18 cellular contexts compared by ENCODE assay signal in genomic region chr14:103408491-103409155, GRCh38. TPM values are rescaled to one million over a fixed set of nuclear protein-coding genes. Genes with fewer than 3 reads are reported as not detected.
DNase-seq lines count a peak whose midpoint lies in the region; ATAC-seq and TF ChIP-seq lines count a peak whose summit lies in the region.
"Had no signal": no experiment of that assay in that cellular context is flagged by ENCODE, and none has a peak within 500 bp of the region (broad histone marks: within the 10 kb centered on the region; RNA-seq: fewer than 3 reads in every experiment).

No MANE protein-coding gene starts in this region.

- H3K27ac ChIP-seq in CD4-positive, alpha-beta memory T cell (ENCODE audit: low read depth, low read length), result no peak overlapping the region
- H3K27ac ChIP-seq in RWPE1, result peak overlapping the region; percentile 38
- H3K27ac ChIP-seq: transverse colon had no signal

- peak; percentile 53 for ATAC-seq in omental fat pad (ENCODE audit: low FRiP score)
- ATAC-seq: left lung had no signal

- TF ChIP-seq CTCF in RWPE1 (conservative IDR thresholded peaks at IDR 0.05; ENCODE audit: low read depth), result no peak
- no peak for TF ChIP-seq CTCF in fibroblast of villous mesenchyme (IDR thresholded peaks at IDR 0.05; ENCODE audit: insufficient read depth, low read depth, low read length)
- no peak for TF ChIP-seq CTCF in omental fat pad (IDR thresholded peaks at IDR 0.05)

- peaks cover 6% of the 10 kb centered on the region for H3K36me3 ChIP-seq in CD4-positive, alpha-beta memory T cell (ENCODE audit: insufficient read depth, low read length)

- no peaks in the 10 kb centered on the region for H3K9me3 Mint-ChIP-seq in CD4-positive, alpha-beta memory T cell
- H3K9me3 Mint-ChIP-seq: activated T-helper 1 cell treated with anti-CD3 and anti-CD28 coated beads, Interleukin-12 subunit alpha, Interleukin-12 subunit beta, Interleukin-2, Interleukin-4 antibody, amounts not matched to agents 30 ng/mL and 10 ng/mL and 1 ng/mL, durations not matched to agents 14 hours and 24 hours and 36 hours had no signal

- no peak overlapping the region for H3K4me3 Mint-ChIP-seq in CD4-positive, alpha-beta memory T cell
- H3K4me3 Mint-ChIP-seq: activated T-helper 1 cell treated with anti-CD3 and anti-CD28 coated beads, Interleukin-12 subunit alpha, Interleukin-12 subunit beta, Interleukin-2, Interleukin-4 antibody, amounts not matched to agents 30 ng/mL and 10 ng/mL and 1 ng/mL, durations not matched to agents 14 hours and 24 hours and 36 hours had no signal

- peaks cover 24 to 44% of the 10 kb centered on the region in 2 donors for H3K36me3 Mint-ChIP-seq in CD4-positive, alpha-beta memory T cell

- no peaks in the 10 kb centered on the region for H3K27me3 Mint-ChIP-seq in CD4-positive, alpha-beta memory T cell

- H3K27ac Mint-ChIP-seq in CD4-positive, alpha-beta memory T cell, result peak overlapping the region in 5 of 7 donors; percentile 13 to 65 (median 39)
- H3K27ac Mint-ChIP-seq: activated T-helper 1 cell treated with anti-CD3 and anti-CD28 coated beads, Interleukin-12 subunit alpha, Interleukin-12 subunit beta, Interleukin-2, Interleukin-4 antibody, amounts not matched to agents 30 ng/mL and 10 ng/mL and 1 ng/mL, durations not matched to agents 14 hours and 24 hours and 36 hours had no signal

- POLR2A ChIA-PET in CD4-positive, alpha-beta memory T cell (lab: Charles Lee; ENCODE audit: partially characterized antibody), result no interaction called here
- POLR2A ChIA-PET in RWPE1 (lab: Yijun Ruan, JAX; ENCODE audit: low non-redundant PET), result no interaction called here

- intact Hi-C loops in CD4-positive, alpha-beta memory T cell (cut with micrococcal nuclease), result no loop called here

- peaks cover 11% of the 10 kb centered on the region for H3K4me1 ChIP-seq in CD4-positive, alpha-beta memory T cell (ENCODE audit: insufficient read depth, low read length)

- no peaks in the 10 kb centered on the region for H3K9me3 ChIP-seq in CD4-positive, alpha-beta memory T cell (ENCODE audit: control insufficient read depth in 1 of 2, low read length in 2 of 2)
- H3K9me3 ChIP-seq: left lung, transverse colon had no signal

- H3K27me3 ChIP-seq in CD4-positive, alpha-beta memory T cell (ENCODE audit: insufficient read depth, low read length), result no peaks in the 10 kb centered on the region
- H3K27me3 ChIP-seq: left lung, transverse colon had no signal

- CTCF ChIA-PET in CD4-positive, alpha-beta memory T cell (lab: Charles Lee; ENCODE audit: partially characterized antibody), result interaction anchor here (1.2 to 1.8 kb wide), 2 partner anchors 14 to 18 kb away, joined by 6 to 7 read pairs; no protein-coding TSS in a partner anchor
- CTCF ChIA-PET in RWPE1 (lab: Yijun Ruan, JAX), result interaction anchor here (0.7 kb wide), 1 partner anchor 14 kb away, joined by 3 read pairs; no protein-coding TSS in a partner anchor

- DNase-seq in CD4-positive, alpha-beta memory T cell, result no peak
- DNase-seq in RWPE1 (ENCODE audit: low spot score), result no peak
- peak; percentile 82 for DNase-seq in fibroblast of villous mesenchyme (ENCODE audit: low read depth)
- no peak for DNase-seq in omental fat pad (ENCODE audit: low spot score)
- no peak for DNase-seq in NCI-H446 treated with DMSO at 0.1 percent for 48 hours (lab: John Stamatoyannopoulos, UW)
- DNase-seq in NCI-H226, result no peak
- DNase-seq in NCI-H187 (lab: John Stamatoyannopoulos, UW), result no peak
- DNase-seq in AG08395 (ENCODE audit: low spot score), result no peak
- DNase-seq: activated CD4-positive, alpha-beta T cell treated with anti-CD3 and anti-CD28 coated beads, Interleukin-2, amount 50 U/mL, for 4 hours; head of caudate nucleus; KG1; left lung; NCI-H146; NCI-H524 treated with DMSO at 0.1 percent for 48 hours; stimulated activated CD4-positive, alpha-beta T cell treated with anti-CD3 and anti-CD28 coated beads, Interleukin-15, amount 100 ng/mL, for 24 hours; T1000; transverse colon had no signal

- H3K4me1 Mint-ChIP-seq in CD4-positive, alpha-beta memory T cell, result peaks cover 19 to 35% (median 22%) of the 10 kb centered on the region in 4 donors

- H3K4me3 ChIP-seq in CD4-positive, alpha-beta memory T cell (ENCODE audit: low read length in 2 of 2), result no peak overlapping the region
- no peak overlapping the region for H3K4me3 ChIP-seq in fibroblast of villous mesenchyme (ENCODE audit: low read depth, low read length)
- H3K4me3 ChIP-seq: left lung, transverse colon had no signal

RNA-seq across cellular contexts. Expression of gene MARK3, which starts 23.4 kb away (rescaled TPM):
- 100 to 1,000 TPM; 108 to 113 TPM for total RNA-seq in CD4-positive, alpha-beta memory T cell
- 10 to 100 TPM; 18.4 to 44.7 TPM for polyA plus RNA-seq in CD4-positive, alpha-beta memory T cell
- total RNA-seq in fibroblast of villous mesenchyme, result 79.2 and 108 TPM in 2 replicates
- 100 to 1,000 TPM in 3 of 4 donors, 10 to 100 TPM in 1; 78.8 to 133 (median 121) TPM for total RNA-seq in omental fat pad
